ENCODE assay signal across 8 cellular contexts in the genomic region with DNA sequence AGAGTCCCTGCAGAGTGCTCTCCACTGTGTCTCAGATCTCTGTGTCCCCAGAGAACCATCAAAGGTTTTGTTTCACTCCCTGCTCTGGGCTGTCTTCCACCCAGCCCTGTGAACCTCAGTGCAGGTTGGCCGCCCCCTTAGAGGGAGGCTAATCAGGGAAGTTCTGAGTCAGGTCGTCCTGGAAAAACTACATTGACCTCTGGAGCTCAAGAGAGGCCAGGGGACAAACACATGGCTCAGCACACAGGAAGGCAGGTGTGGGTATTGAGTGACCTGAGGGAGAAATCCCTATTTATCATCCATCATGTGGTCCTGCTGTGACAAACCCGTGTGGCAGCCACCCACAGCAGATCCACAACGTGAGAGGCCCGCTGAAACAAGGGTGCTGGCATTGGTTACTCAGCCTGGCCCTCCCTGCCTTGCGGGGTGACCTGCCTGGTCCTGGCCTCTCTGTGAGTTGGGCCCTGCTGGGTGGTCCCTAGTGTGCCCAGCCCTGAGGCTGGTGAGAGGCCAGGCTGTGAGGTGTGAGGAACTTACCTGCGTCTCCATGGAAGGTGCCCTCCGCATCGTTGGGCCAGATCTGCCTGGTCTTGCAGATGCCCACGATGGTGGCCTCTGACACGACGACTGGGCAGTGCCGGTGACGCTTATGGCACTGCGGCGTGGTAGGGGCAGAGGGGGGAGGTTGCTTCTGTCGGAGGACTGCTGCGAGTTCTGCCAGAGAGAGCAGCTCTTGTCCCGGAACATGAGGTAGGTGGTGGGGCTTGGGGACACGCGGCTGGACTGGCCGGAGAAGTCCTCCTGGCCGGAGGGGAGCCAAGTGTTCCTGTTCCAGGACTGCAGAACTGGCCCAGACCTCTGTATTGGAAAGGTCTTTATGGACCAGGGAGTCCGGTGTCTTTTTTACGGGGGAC. TPM values are rescaled to one million over a fixed set of nuclear protein-coding genes. Genes with fewer than 3 reads are reported as not detected.
DNase-seq lines count a peak whose midpoint lies in the region; ATAC-seq and TF ChIP-seq lines count a peak whose summit lies in the region.

No MANE protein-coding gene starts in this region.

- peak; percentile 35 for DNase-seq in NCI-H1092 treated with DMSO at 0.1 percent for 48 hours (lab: John Stamatoyannopoulos, UW)
- DNase-seq in NCI-H1092 (lab: John Stamatoyannopoulos, UW), result no peak
- no peak for DNase-seq in WERI-Rb-1
- no peak for DNase-seq in esophagus muscularis mucosa (ENCODE audit: extremely low spot score)
- DNase-seq in iPS-NIHi11 (ENCODE audit: low spot score), result no peak
- no peak for DNase-seq in mucosa of gallbladder (ENCODE audit: low spot score)

- peaks cover 42 to 60% (median 58%) of the 10 kb centered on the region in 4 donors for H3K4me1 ChIP-seq in esophagus muscularis mucosa
- H3K4me1 ChIP-seq in neutrophil (ENCODE audit: control insufficient read depth in 1 of 2, insufficient read depth in 1 of 2, low read depth in 1 of 2, low read length in 1 of 2), result peaks cover 53 to 64% of the 10 kb centered on the region in 2 experiments

- H3K27ac ChIP-seq in WERI-Rb-1, result peak overlapping the region; percentile 70
- H3K27ac ChIP-seq in esophagus muscularis mucosa (replicated peaks in 1 of 4), result peak overlapping the region; percentile 85 to 89 (median 87)
- peak overlapping the region; percentile 78 for H3K27ac ChIP-seq in neutrophil

- H3K27me3 ChIP-seq in WERI-Rb-1 (ENCODE audit: insufficient read depth, low read depth, severe bottlenecking) (no peaks in the 10 kb centered on the region), esophagus muscularis mucosa (no peaks in the 10 kb centered on the region), neutrophil (no peaks in the 10 kb centered on the region)

- TF ChIP-seq EP300 in esophagus muscularis mucosa (IDR thresholded peaks at IDR 0.05), result no peak

- H3K4me3 ChIP-seq in WERI-Rb-1 (ENCODE audit: low read depth, low read length) (peak overlapping the region; percentile 39), esophagus muscularis mucosa (peak overlapping the region; percentile 68 to 90 (median 69)), neutrophil (ENCODE audit: low read depth in 1 of 2, low read length in 1 of 2) (peak overlapping the region; percentile 66 to 85)

- no peak for ATAC-seq in HG03565 (IDR thresholded peaks at IDR 0.05; ENCODE audit: unreplicated experiment)

- peaks cover 12% of the 10 kb centered on the region for H3K9me3 ChIP-seq in WERI-Rb-1 (ENCODE audit: severe bottlenecking)
- peaks cover 0 to 9% (median 4%) of the 10 kb centered on the region in 4 donors for H3K9me3 ChIP-seq in esophagus muscularis mucosa
- no peaks in the 10 kb centered on the region for H3K9me3 ChIP-seq in neutrophil

- TF ChIP-seq CTCF in WERI-Rb-1 (IDR thresholded peaks at IDR 0.05; ENCODE audit: low read depth, low read length), result no peak
- TF ChIP-seq CTCF in esophagus muscularis mucosa (IDR thresholded peaks at IDR 0.05), result peak in 1 of 3 experiments; percentile 14
- no peak for TF ChIP-seq CTCF in neutrophil (IDR thresholded peaks at IDR 0.05)

- intact Hi-C loops in esophagus muscularis mucosa (cut with DNase I), result loop anchor here (5.0 kb wide), 1 partner anchor 208 kb away; no protein-coding TSS in a partner anchor

- TF ChIP-seq POLR2A in esophagus muscularis mucosa (IDR thresholded peaks at IDR 0.05; ENCODE audit: low read depth), result no peak

- H3K36me3 ChIP-seq in WERI-Rb-1, result peaks cover 29% of the 10 kb centered on the region
- H3K36me3 ChIP-seq in esophagus muscularis mucosa, result no peaks in the 10 kb centered on the region
- H3K36me3 ChIP-seq in neutrophil, result no peaks in the 10 kb centered on the region

- 29% methylated on average over 20 of the region's 25 CpGs for WGBS in esophagus muscularis mucosa

RNA-seq across cellular contexts. Expression of a gene that starts 0.7 kb away (rescaled TPM):
- total RNA-seq in esophagus muscularis mucosa, result 10 to 100 TPM; 35.7 to 58.5 (median 48.0) TPM
- 58.6 TPM for total RNA-seq in mucosa of gallbladder

RNA-seq across cellular contexts. Expression of a gene that starts 34.4 kb away (rescaled TPM):
- total RNA-seq in esophagus muscularis mucosa (10 to 100 TPM in 1 of 4 donors, 1 to 10 TPM in 3; 5.0 to 10.8 (median 8.2) TPM), mucosa of gallbladder (22.3 TPM)

RNA-seq across cellular contexts. Expression of a gene that starts 37.8 kb away (rescaled TPM):
- under 1 TPM in 2 of 4 donors, not detected in 2; 0.33 to 0.80 TPM for total RNA-seq in esophagus muscularis mucosa
- 2.9 TPM for total RNA-seq in mucosa of gallbladder
